Comparison of ENCODE assay signal across 9 cellular contexts in the genomic region with DNA sequence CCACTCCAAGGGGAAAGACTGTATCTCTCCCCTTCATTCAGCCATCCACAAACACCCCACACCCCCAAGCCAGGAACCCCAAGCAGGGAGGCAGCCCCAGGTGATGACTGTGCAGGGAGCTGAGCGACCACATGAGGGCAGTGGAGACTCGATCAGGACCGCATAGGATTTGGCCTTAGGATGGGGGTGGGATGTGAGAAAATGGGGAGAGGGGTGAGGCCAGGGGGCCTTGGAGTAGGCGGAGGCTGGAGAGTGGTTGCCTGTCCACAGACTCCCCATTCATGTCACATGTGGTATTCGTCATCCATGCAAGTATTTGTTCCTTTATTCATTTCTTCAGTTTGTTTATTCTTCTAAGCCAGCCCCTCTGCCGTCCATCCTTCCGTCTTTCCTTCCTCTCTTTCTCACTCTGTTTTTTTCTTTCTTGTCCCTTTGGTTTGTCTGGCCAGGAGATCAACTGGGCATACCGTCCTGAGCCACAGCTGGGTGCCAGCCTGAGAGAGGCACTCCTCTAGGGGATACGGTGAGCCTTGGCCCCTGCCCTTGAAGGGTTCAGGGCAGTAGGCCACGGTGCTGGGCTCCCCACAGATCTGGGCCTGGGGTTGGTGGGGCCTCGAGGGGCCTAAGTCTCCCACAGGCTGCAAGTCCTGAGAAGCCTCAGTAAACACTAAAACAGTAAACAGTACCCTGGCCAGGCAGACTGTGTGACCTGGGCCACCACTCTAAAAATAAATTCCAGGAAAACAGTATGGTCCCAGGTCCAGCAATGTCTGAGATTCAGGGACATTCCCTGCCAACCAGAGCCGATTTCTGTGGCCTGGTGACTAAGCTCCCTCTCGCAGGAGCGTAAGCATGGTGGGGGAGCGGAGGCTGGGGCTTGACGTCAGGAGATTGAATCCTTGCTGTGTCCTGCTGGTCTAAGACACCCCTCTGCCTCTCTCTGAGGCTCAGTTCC. TPM values are rescaled to one million over a fixed set of nuclear protein-coding genes. Genes with fewer than 3 reads are reported as not detected.
DNase-seq lines count a peak whose midpoint lies in the region; ATAC-seq, FAIRE-seq and TF ChIP-seq lines count a peak whose summit lies in the region.
"Had no signal": no experiment of that assay in that cellular context is flagged by ENCODE, and none has a peak within 500 bp of the region (broad histone marks: within the 10 kb centered on the region; RNA-seq: fewer than 3 reads in every experiment).

No MANE protein-coding gene starts in this region.

- ATAC-seq in HepG2: peak; percentile 63
- no peak for ATAC-seq in GM18498 (IDR thresholded peaks at IDR 0.05; ENCODE audit: unreplicated experiment)

- H3K27ac Mint-ChIP-seq in chondrocyte (ENCODE audit: unreplicated experiment): peak overlapping the region; percentile 84

- DNase-seq in DMS153 treated with DMSO at 0.1 percent for 48 hours (lab: John Stamatoyannopoulos, UW; ENCODE audit: unreplicated experiment) (peak; percentile 5), DMS153 (lab: John Stamatoyannopoulos, UW) (no peak), T-helper 2 cell (peak in 3 of 5 experiments; percentile 11 to 37 (median 17)), chondrocyte (ENCODE audit: low spot score) (no peak), HepG2 (ENCODE audit: low spot score) (peak; percentile 49)
- DNase-seq in stimulated activated CD4-positive, alpha-beta T cell treated with anti-CD3 and anti-CD28 coated beads, TNF-alpha, amount 100 ng/mL, for 48 hours (ENCODE audit: low read depth in 3 of 3): peak in 2 of 3 donors; percentile 33 to 41

- peaks cover 31% of the 10 kb centered on the region for H3K4me1 Mint-ChIP-seq in chondrocyte (ENCODE audit: low read depth)

- intact Hi-C loops in HepG2 (cut with micrococcal nuclease; ENCODE audit: unreplicated experiment): loop anchor here (1.0 kb wide), 1 partner anchor 17 kb away; no protein-coding TSS in a partner anchor

- H3K36me3 Mint-ChIP-seq in chondrocyte (ENCODE audit: low read depth): no peaks in the 10 kb centered on the region

- H3K9me3 ChIP-seq in HepG2 (ENCODE audit: low read length): no peaks in the 10 kb centered on the region
- H3K9me3 ChIP-seq: BLaER1 treated with 17β-estradiol and CSF1 and Interleukin-3, amounts not matched to agents 10 nM and 100 nM had no signal

- H3K36me3 ChIP-seq in KMS-11 (ENCODE audit: insufficient read depth) (no peaks in the 10 kb centered on the region), HepG2 (replicated peaks in 1 of 2; ENCODE audit: control insufficient read depth in 1 of 2, insufficient read depth in 2 of 2, low read length in 2 of 2) (no peaks in the 10 kb centered on the region)
- H3K36me3 ChIP-seq: BLaER1 treated with 17β-estradiol and CSF1 and Interleukin-3, amounts not matched to agents 10 nM and 100 nM had no signal

- H3K4me2 ChIP-seq in KMS-11: no peak overlapping the region
- H3K4me2 ChIP-seq in HepG2 (ENCODE audit: low read depth, low read length): peak overlapping the region; percentile 69

- H3K4me3 ChIP-seq in KMS-11 (IDR thresholded peaks at IDR 0.05; ENCODE audit: insufficient read depth, low read depth, low read length) (no peak overlapping the region), HepG2 (replicated peaks in 1 of 3; ENCODE audit: insufficient read depth in 1 of 3, low read depth in 2 of 3, low read length in 3 of 3) (peak overlapping the region in 1 of 3 experiments; percentile 44; a peak in 1 of 6 replicates)
- H3K4me3 ChIP-seq: BLaER1 treated with 17β-estradiol and CSF1 and Interleukin-3, amounts not matched to agents 10 nM and 100 nM had no signal

- peak; percentile 57; the same call in 1 of the 2 replicates for TF ChIP-seq RAD21 in HepG2 (CRISPR knock-in tag; IDR thresholded peaks at IDR 0.05)

- no peak overlapping the region for H3K4me3 Mint-ChIP-seq in chondrocyte (ENCODE audit: unreplicated experiment)

- no peak for TF ChIP-seq EP300 in HepG2 (IDR thresholded peaks at IDR 0.05; ENCODE audit: low read depth in 2 of 2, low read length in 2 of 2)
- TF ChIP-seq EP300 in HepG2 (CRISPR knock-in tag; IDR thresholded peaks at IDR 0.05; ENCODE audit: borderline replicate concordance): no peak

- H3K9ac ChIP-seq in KMS-11 (no peak overlapping the region), HepG2 (ENCODE audit: insufficient read depth, low read depth, low read length) (peak overlapping the region; percentile 36)
- H3K9ac ChIP-seq: BLaER1 treated with 17β-estradiol and CSF1 and Interleukin-3, amounts not matched to agents 10 nM and 100 nM had no signal

- H3K27me3 ChIP-seq in KMS-11 (ENCODE audit: insufficient read depth, low read depth): no peaks in the 10 kb centered on the region
- H3K27me3 ChIP-seq in HepG2 (ENCODE audit: control insufficient read depth in 1 of 2, insufficient read depth in 2 of 2, low read length in 2 of 2): peaks cover 1 to 29% of the 10 kb centered on the region in 2 experiments; a peak in 1 of 5 replicates
- H3K27me3 ChIP-seq: BLaER1 treated with 17β-estradiol and CSF1 and Interleukin-3, amounts not matched to agents 10 nM and 100 nM had no signal

- BruUV-seq in HepG2 (replicated peaks; lab: Mats Ljungman, UMichigan): no TSS peak

- no peak overlapping the region for H3K27ac ChIP-seq in KMS-11
- H3K27ac ChIP-seq in HepG2 (ENCODE audit: extremely low read length, insufficient read depth, low read length): peak overlapping the region; percentile 48

- POLR2A ChIA-PET in HepG2 (lab: Yijun Ruan, JAX): interaction anchor here (0.8 to 1.3 kb wide), 6 partner anchors 10 to 574 kb away, joined by 3 to 4 read pairs (median 4); a partner anchor contains a TSS

- no peaks in the 10 kb centered on the region for H4K20me1 ChIP-seq in KMS-11 (ENCODE audit: insufficient read depth)
- no peaks in the 10 kb centered on the region for H4K20me1 ChIP-seq in HepG2 (ENCODE audit: insufficient read depth, low read length)
- H4K20me1 ChIP-seq: BLaER1 treated with 17β-estradiol and CSF1 and Interleukin-3, amounts not matched to agents 10 nM and 100 nM had no signal

- H3K4me1 ChIP-seq in KMS-11 (ENCODE audit: low read depth, poor library complexity, severe bottlenecking) (peaks cover 23% of the 10 kb centered on the region), HepG2 (ENCODE audit: insufficient read depth, low read length) (peaks cover 54% of the 10 kb centered on the region)

- TF ChIP-seq CTCF in KMS-11 (conservative IDR thresholded peaks at IDR 0.05; ENCODE audit: low read depth, low read length) (peak; percentile 77), chondrocyte (IDR thresholded peaks at IDR 0.05) (peak; percentile 91), HepG2 (CRISPR knock-in tag; IDR thresholded peaks at IDR 0.05) (peak; percentile 91)

- no peak overlapping the region for H2AFZ ChIP-seq in KMS-11 (ENCODE audit: low read depth)
- H2AFZ ChIP-seq in HepG2 (ENCODE audit: low read length): no peak overlapping the region

- no peaks in the 10 kb centered on the region for H3K9me3 Mint-ChIP-seq in chondrocyte (ENCODE audit: low read depth)

- no peak for TF ChIP-seq POLR2A in HepG2 (IDR thresholded peaks at IDR 0.05; ENCODE audit: insufficient read depth in 1 of 2, low read depth in 2 of 2, low read length in 2 of 2)

- CTCF ChIA-PET in HepG2 (lab: Yijun Ruan, JAX; ENCODE audit: low intra/inter-chr PET ratio, low total read pairs): interaction anchor here (2.2 kb wide), 1 partner anchor 17 kb away, joined by 14 read pairs; no protein-coding TSS in a partner anchor

- peak; percentile 55 for FAIRE-seq in HepG2 (lab: Jason Lieb, UNC)

- H3K79me2 ChIP-seq in KMS-11 (ENCODE audit: insufficient read depth, low read depth): no peaks in the 10 kb centered on the region
- no peaks in the 10 kb centered on the region for H3K79me2 ChIP-seq in HepG2 (ENCODE audit: insufficient read depth, low read length)

- in situ Hi-C loops in HepG2 (cut with HindIII; ENCODE audit: extremely low pct_ligation_motif_present, low pct_unique_long_range_greater_than_20kb): no loop called here

- 3% methylated on average over 16 of the region's 16 CpGs for WGBS in HepG2 (ENCODE audit: low lambda C conversion rate)

- H3K27me3 Mint-ChIP-seq in chondrocyte (ENCODE audit: low read depth): no peaks in the 10 kb centered on the region

RNA-seq across cellular contexts. Expression of a gene that starts 2.5 kb away (rescaled TPM):
- total RNA-seq in chondrocyte: 17.4 to 26.5 TPM (median 26.0 TPM) in 3 replicates
- 0.27 and 0.29 TPM in 2 replicates for total RNA-seq in HepG2 (2016; rRNA removed; fragmentation: Illumina TruSeq; extraction: Trizol)
- 0.88 and 0.91 TPM in 2 replicates for total RNA-seq in HepG2 (2016; cell fraction: cytosol; rRNA removed; fragmentation: Illumina TruSeq; extraction: Trizol; ENCODE audit: low read depth)
- 0.32 and 0.33 TPM in 2 replicates for total RNA-seq in HepG2 (2016; cell fraction: insoluble cytoplasmic fraction; rRNA removed; fragmentation: Illumina TruSeq; extraction: Trizol)
- total RNA-seq in HepG2 (2016; cell fraction: membrane; rRNA removed; fragmentation: Illumina TruSeq; extraction: Trizol): 0.76 and 0.93 TPM in 2 replicates
- total RNA-seq in HepG2 (2016; cell fraction: nucleus; rRNA removed; fragmentation: Illumina TruSeq; extraction: Trizol): 0.34 TPM in 1 of 2 replicates, not detected in the other
- polyA plus RNA-seq in HepG2 (2011; rRNA removed): 0.98 and 1.7 TPM in 2 replicates
- polyA plus RNA-seq in HepG2 (2011; cell fraction: cytosol; rRNA removed): 2.1 and 3.1 TPM in 2 replicates
- polyA plus RNA-seq in HepG2 (2011; cell fraction: nucleus; rRNA removed): 0.66 and 1.1 TPM in 2 replicates
- 0.47 and 1.2 TPM in 2 replicates for polyA plus RNA-seq in HepG2 (2012)
- 1.6 and 1.9 TPM in 2 replicates for polyA plus RNA-seq in HepG2 (2016; cell fraction: cytosol; fragmentation: Illumina TruSeq; extraction: Trizol; ENCODE audit: low read depth)
- polyA plus RNA-seq in HepG2 (2016; cell fraction: insoluble cytoplasmic fraction; fragmentation: Illumina TruSeq; extraction: Trizol; ENCODE audit: low read depth): 0.78 and 0.84 TPM in 2 replicates
- 1.1 and 1.4 TPM in 2 replicates for polyA plus RNA-seq in HepG2 (2016; cell fraction: membrane; fragmentation: Illumina TruSeq; extraction: Trizol; ENCODE audit: low read depth)
- polyA plus RNA-seq in HepG2 (2016; cell fraction: nucleus; fragmentation: Illumina TruSeq; extraction: Trizol; ENCODE audit: insufficient read depth, low read depth): 0.71 TPM in 1 of 2 replicates, not detected in the other
- 2.0 and 37.6 TPM in 2 replicates for polyA minus RNA-seq in HepG2 (2011; rRNA and poly(A)+ RNA removed; ENCODE audit: low replicate concordance)
- polyA minus RNA-seq in HepG2 (2011; cell fraction: cytosol; rRNA and poly(A)+ RNA removed): 1.7 and 2.0 TPM in 2 replicates
- polyA minus RNA-seq in HepG2 (2011; cell fraction: nucleus; rRNA and poly(A)+ RNA removed): 0.90 TPM in 1 of 2 replicates, not detected in the other

RNA-seq across cellular contexts. Expression of a gene that starts 31.2 kb away (rescaled TPM):
- total RNA-seq in chondrocyte (7.2 to 15.3 TPM (median 7.2 TPM) in 3 replicates), HepG2 (2016; rRNA removed; fragmentation: Illumina TruSeq; extraction: Trizol) (0.02 TPM in 1 of 2 replicates, not detected in the other)
- under 0.01 and 0.09 TPM in 2 replicates for total RNA-seq in HepG2 (2016; cell fraction: cytosol; rRNA removed; fragmentation: Illumina TruSeq; extraction: Trizol; ENCODE audit: low read depth)
- not detected in 2 replicates for total RNA-seq in HepG2 (2016; cell fraction: insoluble cytoplasmic fraction; rRNA removed; fragmentation: Illumina TruSeq; extraction: Trizol)
- 0.03 TPM in 1 of 2 replicates, not detected in the other for total RNA-seq in HepG2 (2016; cell fraction: membrane; rRNA removed; fragmentation: Illumina TruSeq; extraction: Trizol)
- not detected in 2 replicates for total RNA-seq in HepG2 (2016; cell fraction: nucleus; rRNA removed; fragmentation: Illumina TruSeq; extraction: Trizol)
- 0.01 and 0.07 TPM in 2 replicates for polyA plus RNA-seq in HepG2 (2011; rRNA removed)
- 0.03 TPM in 2 replicates for polyA plus RNA-seq in HepG2 (2011; cell fraction: cytosol; rRNA removed)
- polyA plus RNA-seq in HepG2 (2011; cell fraction: nucleus; rRNA removed): 0.05 and 0.10 TPM in 2 replicates
- polyA plus RNA-seq in HepG2 (2012): 0.04 TPM in 2 replicates
- polyA plus RNA-seq in HepG2 (2016; cell fraction: cytosol; fragmentation: Illumina TruSeq; extraction: Trizol; ENCODE audit: low read depth): not detected in 2 replicates
- polyA plus RNA-seq in HepG2 (2016; cell fraction: insoluble cytoplasmic fraction; fragmentation: Illumina TruSeq; extraction: Trizol; ENCODE audit: low read depth): not detected in 2 replicates
- polyA plus RNA-seq in HepG2 (2016; cell fraction: membrane; fragmentation: Illumina TruSeq; extraction: Trizol; ENCODE audit: low read depth): not detected in 2 replicates
- polyA plus RNA-seq in HepG2 (2016; cell fraction: nucleus; fragmentation: Illumina TruSeq; extraction: Trizol; ENCODE audit: insufficient read depth, low read depth): not detected in 2 replicates
- 0.02 and 20.9 TPM in 2 replicates for polyA minus RNA-seq in HepG2 (2011; rRNA and poly(A)+ RNA removed; ENCODE audit: low replicate concordance)
- 0.09 TPM in 1 of 2 replicates, not detected in the other for polyA minus RNA-seq in HepG2 (2011; cell fraction: cytosol; rRNA and poly(A)+ RNA removed)
- polyA minus RNA-seq in HepG2 (2011; cell fraction: nucleus; rRNA and poly(A)+ RNA removed): 0.26 TPM in 1 of 2 replicates, not detected in the other

Comparison
In these comparisons a context has a peak if more than half of its experiments do, and no peak if none do; other contexts are left out.
1. DNase-seq: peak in DMS153 treated with DMSO at 0.1 percent for 48 hours (single experiment), T-helper 2 cell (3 of 5), HepG2 (single experiment) and stimulated activated CD4-positive, alpha-beta T cell treated with anti-CD3 and anti-CD28 coated beads, TNF-alpha, amount 100 ng/mL, for 48 hours (2 of 3); none in DMS153 (single experiment) and chondrocyte (single experiment).
2. Peak in every context shown above with its lines, with median percentiles within 50 percentile points of each other: CTCF ChIP-seq.